ENCODE assay signal across 14 cellular contexts in the genomic region with DNA sequence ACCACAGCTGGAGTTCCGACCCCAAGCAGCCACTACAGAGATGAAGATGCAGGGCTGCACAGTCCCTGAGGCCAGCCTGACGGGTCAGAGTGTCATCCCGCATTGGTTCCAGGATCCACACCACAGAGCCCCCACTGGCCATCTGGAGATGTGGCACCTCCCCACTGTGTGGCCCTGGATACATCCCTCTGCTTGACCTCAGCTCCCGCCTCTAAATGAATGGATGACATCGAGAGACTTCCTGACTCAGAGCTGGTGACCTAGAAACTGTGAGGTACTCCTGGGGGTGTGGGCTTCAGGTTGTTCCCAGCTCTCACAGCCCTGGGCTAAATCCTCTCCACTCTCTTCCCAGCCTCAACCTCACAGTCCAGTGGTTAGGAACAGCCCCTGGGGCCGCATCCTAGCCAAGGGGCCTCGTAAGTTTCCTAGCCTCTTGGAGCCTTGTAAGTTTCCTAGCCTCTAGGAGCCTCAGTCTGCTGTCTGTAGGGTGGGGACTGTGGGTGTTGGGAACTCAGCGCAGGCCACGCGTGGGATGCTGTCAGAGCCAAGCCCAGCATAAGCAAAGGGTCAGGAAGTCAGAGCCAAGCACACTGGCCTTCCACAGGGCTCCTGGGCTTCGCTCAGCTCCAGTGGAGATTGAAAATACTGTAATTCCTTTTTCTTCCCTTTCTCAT.
DNase-seq lines count a peak whose midpoint lies in the region; ATAC-seq, FAIRE-seq and TF ChIP-seq lines count a peak whose summit lies in the region.
"Had no signal": no experiment of that assay in that cellular context is flagged by ENCODE, and none has a peak within 500 bp of the region (broad histone marks: within the 10 kb centered on the region; RNA-seq: fewer than 3 reads in every experiment).

No MANE protein-coding gene starts in this region.

- no peak overlapping the region for H4K8ac ChIP-seq in mesenchymal stem cell (ENCODE audit: low read length)

- no peak overlapping the region for H4K91ac ChIP-seq in mesenchymal stem cell (ENCODE audit: low read length)

- no peaks in the 10 kb centered on the region for H3K27me3 ChIP-seq in CD4-positive, CD25-positive, alpha-beta regulatory T cell (ENCODE audit: control insufficient read depth, insufficient read depth, low read length)
- peaks cover 0 to 36% of the 10 kb centered on the region in 2 experiments for H3K27me3 ChIP-seq in mesenchymal stem cell (ENCODE audit: control insufficient read depth in 1 of 2, insufficient read depth in 1 of 2, low read length in 2 of 2)
- H3K27me3 ChIP-seq: sigmoid colon had no signal

- H3K18ac ChIP-seq in mesenchymal stem cell (ENCODE audit: low read depth in 1 of 2, low read length in 2 of 2) = peak overlapping the region in 1 of 2 experiments; percentile 46

- H3K4me3 ChIP-seq in CD4-positive, CD25-positive, alpha-beta regulatory T cell (ENCODE audit: low read depth, low read length) = no peak overlapping the region
- no peak overlapping the region for H3K4me3 ChIP-seq in mesenchymal stem cell (ENCODE audit: insufficient read depth in 1 of 2, low read depth in 1 of 2, low read length in 2 of 2)
- H3K4me3 ChIP-seq: PC-9, sigmoid colon had no signal

- no peaks in the 10 kb centered on the region for H3K36me3 ChIP-seq in CD4-positive, CD25-positive, alpha-beta regulatory T cell (ENCODE audit: control insufficient read depth, insufficient read depth, low read length)
- H3K36me3 ChIP-seq in mesenchymal stem cell (ENCODE audit: control insufficient read depth in 1 of 2, insufficient read depth in 2 of 2, low read depth in 1 of 2, low read length in 2 of 2) = no peaks in the 10 kb centered on the region
- H3K36me3 ChIP-seq: sigmoid colon had no signal

- DNase-seq in CD4-positive, CD25-positive, alpha-beta regulatory T cell = no peak
- peak; percentile 44 for DNase-seq in HTR-8/SVneo (ENCODE audit: insufficient read length, low spot score)
- DNase-seq in activated naive CD8-positive, alpha-beta T cell treated with anti-CD3 and anti-CD28 coated beads, Interleukin-2, amount 50 U/mL, for 24 hours = no peak
- DNase-seq in mesenchymal stem cell = peak; percentile 81
- no peak for DNase-seq in Calu3
- DNase-seq: activated CD4-positive, alpha-beta T cell treated with anti-CD3 and anti-CD28 coated beads, Interleukin-2, amount 50 U/mL, for 48 hours; NCI-H1105 treated with DMSO at 0.1 percent for 48 hours; PC-9; sigmoid colon had no signal

- TF ChIP-seq CTCF in Calu3 (IDR thresholded peaks at IDR 0.05; ENCODE audit: unreplicated experiment) = no peak

- no TSS peak for BruUV-seq in Calu3 (replicated peaks; lab: Mats Ljungman, UMichigan)

- no peaks in the 10 kb centered on the region for H3K79me1 ChIP-seq in mesenchymal stem cell (replicated peaks; ENCODE audit: low read length, poor library complexity, severe bottlenecking)

- H2AK5ac ChIP-seq in mesenchymal stem cell (ENCODE audit: low read length, severe bottlenecking) = no peak overlapping the region

- H3K4me1 ChIP-seq in CD4-positive, CD25-positive, alpha-beta regulatory T cell (ENCODE audit: control insufficient read depth, insufficient read depth, low read length, poor library complexity, severe bottlenecking) = peaks cover 18% of the 10 kb centered on the region
- H3K4me1 ChIP-seq in mesenchymal stem cell (ENCODE audit: control insufficient read depth, insufficient read depth, low read depth, low read length) = peaks cover 25% of the 10 kb centered on the region

- H3K4ac ChIP-seq in mesenchymal stem cell (ENCODE audit: low read depth in 1 of 2, low read length in 2 of 2) = peak overlapping the region in 1 of 2 experiments; percentile 9

- no peak for FAIRE-seq in HTR-8/SVneo (lab: Jason Lieb, UNC)
- FAIRE-seq: frontal cortex had no signal

- no peaks in the 10 kb centered on the region for H3K36me3 Mint-ChIP-seq in CD4-positive, CD25-positive, alpha-beta regulatory T cell
- H3K36me3 Mint-ChIP-seq in activated naive CD8-positive, alpha-beta T cell treated with anti-CD3 and anti-CD28 coated beads, Interleukin-2, amount 50 U/mL, for 24 hours (ENCODE audit: low read depth) = peaks cover 2% of the 10 kb centered on the region
- H3K36me3 Mint-ChIP-seq in Calu3 (ENCODE audit: insufficient read depth, unreplicated experiment) = no peaks in the 10 kb centered on the region
- H3K36me3 Mint-ChIP-seq: memory B cell had no signal

- peak overlapping the region in 1 of 2 experiments; percentile 8 for H3K14ac ChIP-seq in mesenchymal stem cell (ENCODE audit: low read length in 2 of 2)

- H2BK12ac ChIP-seq in mesenchymal stem cell (ENCODE audit: low read length in 2 of 2) = no peak overlapping the region

- peaks cover 0 to 51% (median 11%) of the 10 kb centered on the region in 4 donors for H3K4me1 Mint-ChIP-seq in CD4-positive, CD25-positive, alpha-beta regulatory T cell
- H3K4me1 Mint-ChIP-seq in activated naive CD8-positive, alpha-beta T cell treated with anti-CD3 and anti-CD28 coated beads, Interleukin-2, amount 50 U/mL, for 24 hours = peaks cover 69% of the 10 kb centered on the region
- no peaks in the 10 kb centered on the region for H3K4me1 Mint-ChIP-seq in Calu3 (ENCODE audit: low read depth, unreplicated experiment)

- peaks cover 0 to 1% (median 0%) of the 10 kb centered on the region in 7 donors for H3K9me3 Mint-ChIP-seq in CD4-positive, CD25-positive, alpha-beta regulatory T cell
- H3K9me3 Mint-ChIP-seq in activated naive CD8-positive, alpha-beta T cell treated with anti-CD3 and anti-CD28 coated beads, Interleukin-2, amount 50 U/mL, for 24 hours = no peaks in the 10 kb centered on the region
- no peaks in the 10 kb centered on the region for H3K9me3 Mint-ChIP-seq in Calu3 (ENCODE audit: low read depth, unreplicated experiment)
- H3K9me3 Mint-ChIP-seq: memory B cell had no signal

- H3K27ac Mint-ChIP-seq in CD4-positive, CD25-positive, alpha-beta regulatory T cell = peak overlapping the region in 2 of 3 donors; percentile 72 to 74
- H3K27ac Mint-ChIP-seq in activated naive CD8-positive, alpha-beta T cell treated with anti-CD3 and anti-CD28 coated beads, Interleukin-2, amount 50 U/mL, for 24 hours = peak overlapping the region; percentile 84
- no peak overlapping the region for H3K27ac Mint-ChIP-seq in Calu3 (ENCODE audit: unreplicated experiment)
- H3K27ac Mint-ChIP-seq: memory B cell had no signal

- CTCF ChIA-PET in Calu3 (lab: Charles Lee) = interaction anchor here (0.6 kb wide), 1 partner anchor 17 kb away, joined by 3 read pairs; no protein-coding TSS in a partner anchor

- H2BK120ac ChIP-seq in mesenchymal stem cell (ENCODE audit: low read depth, low read length) = no peak overlapping the region

- ATAC-seq in CD4-positive, CD25-positive, alpha-beta regulatory T cell (ENCODE audit: low read depth in 2 of 2) = no peak
- ATAC-seq in activated naive CD8-positive, alpha-beta T cell treated with anti-CD3 and anti-CD28 coated beads, Interleukin-2, amount 50 U/mL, for 24 hours = no peak
- ATAC-seq in HG03521 (IDR thresholded peaks at IDR 0.05; ENCODE audit: unreplicated experiment) (no peak), HG03432 (IDR thresholded peaks at IDR 0.05; ENCODE audit: unreplicated experiment) (no peak), GM21515 (IDR thresholded peaks at IDR 0.05; ENCODE audit: unreplicated experiment) (no peak)

- no peak overlapping the region for H2AFZ ChIP-seq in mesenchymal stem cell (ENCODE audit: low read depth, low read length)
- H2AFZ ChIP-seq: PC-9 had no signal

- no peak overlapping the region for H3K23ac ChIP-seq in mesenchymal stem cell (ENCODE audit: low read length in 2 of 2)

- no peak overlapping the region for H2BK5ac ChIP-seq in mesenchymal stem cell (ENCODE audit: low read depth, low read length, poor library complexity, severe bottlenecking)

- H2BK15ac ChIP-seq in mesenchymal stem cell (ENCODE audit: low read depth, poor library complexity, severe bottlenecking) = no peak overlapping the region

- no peak overlapping the region for H3K4me2 ChIP-seq in mesenchymal stem cell (ENCODE audit: low read length, poor library complexity, severe bottlenecking)
- H3K4me2 ChIP-seq: PC-9 had no signal

- H3K27ac ChIP-seq in CD4-positive, CD25-positive, alpha-beta regulatory T cell (ENCODE audit: insufficient read depth, low read length, poor library complexity, severe bottlenecking) = no peak overlapping the region
- no peak overlapping the region for H3K27ac ChIP-seq in mesenchymal stem cell (ENCODE audit: low read length, poor library complexity, severe bottlenecking)
- H3K27ac ChIP-seq: PC-9, sigmoid colon had no signal

- H3K4me3 Mint-ChIP-seq in CD4-positive, CD25-positive, alpha-beta regulatory T cell = no peak overlapping the region
- no peak overlapping the region for H3K4me3 Mint-ChIP-seq in activated naive CD8-positive, alpha-beta T cell treated with anti-CD3 and anti-CD28 coated beads, Interleukin-2, amount 50 U/mL, for 24 hours
- H3K4me3 Mint-ChIP-seq in Calu3 (ENCODE audit: low read depth, unreplicated experiment) = no peak overlapping the region
- H3K4me3 Mint-ChIP-seq: memory B cell had no signal

- 74% methylated on average over 11 of the region's 11 CpGs for WGBS in mesenchymal stem cell

- intact Hi-C loops in Calu3 (cut with micrococcal nuclease; ENCODE audit: unreplicated experiment) = no loop called here

- H3K27me3 Mint-ChIP-seq in CD4-positive, CD25-positive, alpha-beta regulatory T cell = no peaks in the 10 kb centered on the region
- H3K27me3 Mint-ChIP-seq in activated naive CD8-positive, alpha-beta T cell treated with anti-CD3 and anti-CD28 coated beads, Interleukin-2, amount 50 U/mL, for 24 hours = no peaks in the 10 kb centered on the region
- no peaks in the 10 kb centered on the region for H3K27me3 Mint-ChIP-seq in Calu3 (ENCODE audit: unreplicated experiment)
- H3K27me3 Mint-ChIP-seq: memory B cell had no signal

- H3K9ac ChIP-seq in mesenchymal stem cell (ENCODE audit: low read length) = no peak overlapping the region

- no peaks in the 10 kb centered on the region for H3K9me3 ChIP-seq in CD4-positive, CD25-positive, alpha-beta regulatory T cell (ENCODE audit: control insufficient read depth in 2 of 2, low read length in 2 of 2)
- no peaks in the 10 kb centered on the region for H3K9me3 ChIP-seq in mesenchymal stem cell (ENCODE audit: control insufficient read depth, low read length)
- H3K9me3 ChIP-seq: sigmoid colon had no signal

Comparison
In these comparisons a context has a peak if more than half of its experiments do, and no peak if none do; other contexts are left out.
1. DNase-seq: peak in HTR-8/SVneo (single experiment) and mesenchymal stem cell (single experiment); none in CD4-positive, CD25-positive, alpha-beta regulatory T cell (0 of 3), activated naive CD8-positive, alpha-beta T cell treated with anti-CD3 and anti-CD28 coated beads, Interleukin-2, amount 50 U/mL, for 24 hours (single experiment) and Calu3 (single experiment).